8 cellular contexts compared by ENCODE assay signal in the genomic region with DNA sequence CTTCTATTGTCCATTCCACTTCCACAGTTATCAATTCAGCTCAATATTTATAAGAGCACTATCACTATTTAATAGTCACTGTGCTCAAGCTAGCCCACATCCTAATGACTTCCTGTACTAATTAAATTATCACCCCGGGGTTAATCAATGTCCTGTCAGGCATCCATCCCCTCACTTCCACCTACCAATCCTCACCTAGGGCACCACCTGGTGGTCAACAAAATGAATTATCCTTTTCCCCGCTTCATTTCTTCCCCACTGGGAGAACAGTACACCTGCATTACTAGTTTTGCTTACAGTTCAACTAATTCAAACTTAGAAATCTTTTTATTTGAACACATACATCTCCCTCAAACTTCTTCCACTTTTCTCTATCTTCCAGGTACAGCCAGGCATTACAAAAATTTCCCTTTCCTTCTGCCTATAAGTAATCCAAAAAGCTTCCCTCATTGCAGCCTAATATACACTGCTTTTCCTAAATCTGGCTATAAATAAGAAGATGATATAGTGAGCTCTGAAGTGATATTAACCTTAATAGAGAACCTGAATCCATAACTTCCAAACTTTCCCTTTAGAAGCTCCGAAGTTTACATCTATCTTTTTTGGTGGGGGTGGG.
DNase-seq lines count a peak whose midpoint lies in the region; ATAC-seq and TF ChIP-seq lines count a peak whose summit lies in the region.

No MANE protein-coding gene starts in this region.

- ATAC-seq in aorta (ENCODE audit: low FRiP score) = no peak

- H3K9me3 ChIP-seq in OCI-LY7 (ENCODE audit: low read length) (no peaks in the 10 kb centered on the region), sigmoid colon (no peaks in the 10 kb centered on the region), aorta (ENCODE audit: control insufficient read depth, low read length) (no peaks in the 10 kb centered on the region)

- H3K4me1 ChIP-seq in OCI-LY7 (ENCODE audit: insufficient read depth, low read length, poor library complexity, severe bottlenecking) (peaks cover 71% of the 10 kb centered on the region), sigmoid colon (peaks cover 0 to 11% (median 4%) of the 10 kb centered on the region in 4 donors), aorta (ENCODE audit: control insufficient read depth in 1 of 2, insufficient read depth in 2 of 2, low read length in 2 of 2) (no peaks in the 10 kb centered on the region)

- H3K79me2 ChIP-seq in OCI-LY7 (ENCODE audit: insufficient read depth, low read depth, low read length) = peaks cover 28% of the 10 kb centered on the region; the same call in 1 of the 2 replicates

- CTCF ChIA-PET in OCI-LY7 (lab: Charles Lee; ENCODE audit: unreplicated experiment) = interaction anchor here (0.5 kb wide), 1 partner anchor 945 kb away, joined by 4 read pairs; the partner anchor contains the start of gene ACAD9

- peak overlapping the region; percentile 41; the same call in 1 of the 2 replicates for H3K4me2 ChIP-seq in OCI-LY7 (ENCODE audit: low read length)

- DNase-seq in NCI-H524 (lab: John Stamatoyannopoulos, UW) (peak; percentile 68 to 70), NCI-H524 treated with DMSO at 0.1 percent for 48 hours (lab: John Stamatoyannopoulos, UW) (no peak), HUDEP-2 (lab: John Stamatoyannopoulos, UW; ENCODE audit: unreplicated experiment in 76 of 76) (peak in 54 of 76 experiments; percentile 3 to 68 (median 38)), OCI-LY7 (ENCODE audit: low spot score) (peak; percentile 78), head of caudate nucleus (peak in 29 of 42 donors; percentile 18 to 84 (median 51)), sigmoid colon (no peak), aorta (no peak)
- DNase-seq in activated gamma-delta T cell treated with anti-CD3 and anti-CD28 coated beads, Interleukin-2, amount 50 U/mL, for 16 hours (ENCODE audit: low read depth) = peak; percentile 22

- 42 to 57% methylated on average over 3 of the region's 3 CpGs for WGBS in sigmoid colon, 2 donors
- 52 to 54% methylated on average over 3 of the region's 3 CpGs for WGBS in aorta, 2 donors

- intact Hi-C loops in OCI-LY7 (cut with micrococcal nuclease; ENCODE audit: unreplicated experiment) = loop anchor here (1.0 to 5.0 kb wide), 5 partner anchors 67 to 443 kb away; partner anchors contain the start of gene TMCC1
- intact Hi-C loops in head of caudate nucleus (cut with DNase I) = loop anchor here (10.0 kb wide), 1 partner anchor 330 kb away; no protein-coding TSS in a partner anchor
- intact Hi-C loops in sigmoid colon (cut with DNase I) = loop anchor here (5.0 kb wide), 1 partner anchor 107 kb away; no protein-coding TSS in a partner anchor
- intact Hi-C loops in aorta (cut with DNase I) = loop anchor here (5.0 to 10.0 kb wide), 5 partner anchors 107 to 440 kb away; no protein-coding TSS in a partner anchor

- H3K4me3 ChIP-seq in OCI-LY7 (ENCODE audit: low read depth, low read length, poor library complexity, severe bottlenecking) = no peak overlapping the region
- no peak overlapping the region for H3K4me3 ChIP-seq in sigmoid colon
- no peak overlapping the region for H3K4me3 ChIP-seq in aorta (ENCODE audit: low read length in 2 of 2)

- H4K20me1 ChIP-seq in OCI-LY7 (ENCODE audit: insufficient read depth, low read length) = peaks cover 16% of the 10 kb centered on the region; the same call in 1 of the 2 replicates

- peaks cover 19% of the 10 kb centered on the region for H3K36me3 ChIP-seq in OCI-LY7 (ENCODE audit: insufficient read depth, low read length)
- H3K36me3 ChIP-seq in sigmoid colon = peaks cover 0 to 6% (median 0%) of the 10 kb centered on the region in 4 donors
- H3K36me3 ChIP-seq in aorta (ENCODE audit: control insufficient read depth in 1 of 2, insufficient read depth in 2 of 2, low read length in 1 of 2) = peaks cover 0 to 2% of the 10 kb centered on the region in 2 donors

- no peaks in the 10 kb centered on the region for H3K27me3 ChIP-seq in sigmoid colon
- H3K27me3 ChIP-seq in aorta (ENCODE audit: control insufficient read depth in 1 of 2, insufficient read depth in 2 of 2, low read length in 1 of 2) = no peaks in the 10 kb centered on the region

- peak; percentile 94 for TF ChIP-seq CTCF in OCI-LY7 (conservative IDR thresholded peaks at IDR 0.05; ENCODE audit: low read length)
- peak in 3 of 4 experiments; percentile 62 to 69 (median 63) for TF ChIP-seq CTCF in sigmoid colon (IDR thresholded peaks at IDR 0.05)

- POLR2A ChIA-PET in OCI-LY7 (lab: Charles Lee) = interaction anchor here (0.5 to 1.2 kb wide), 6 partner anchors 14 to 334 kb away, joined by 3 to 5 read pairs (median 3); no protein-coding TSS in a partner anchor

- no peak overlapping the region for H2AFZ ChIP-seq in OCI-LY7 (ENCODE audit: low read length)

- BruUV-seq in OCI-LY7 (replicated peaks; lab: Mats Ljungman, UMichigan) = TSS peak; percentile 1

- TF ChIP-seq POLR2A in sigmoid colon (IDR thresholded peaks at IDR 0.05) = no peak

- TF ChIP-seq EP300 in sigmoid colon (IDR thresholded peaks at IDR 0.05) = no peak

- H3K9me2 ChIP-seq in OCI-LY7 (ENCODE audit: insufficient read depth, low read length) = no peaks in the 10 kb centered on the region

- H3K27ac ChIP-seq in OCI-LY7 (ENCODE audit: low read depth, low read length, poor library complexity, severe bottlenecking) (no peak overlapping the region), sigmoid colon (no peak overlapping the region), aorta (ENCODE audit: low read depth in 1 of 2, low read length in 2 of 2) (no peak overlapping the region)

Comparison
In these comparisons a context has a peak if more than half of its experiments do, and no peak if none do; other contexts are left out.
1. DNase-seq: peak in NCI-H524 (2 of 2), HUDEP-2 (54 of 76), OCI-LY7 (single experiment), activated gamma-delta T cell treated with anti-CD3 and anti-CD28 coated beads, Interleukin-2, amount 50 U/mL, for 16 hours (single experiment) and head of caudate nucleus (29 of 42); none in NCI-H524 treated with DMSO at 0.1 percent for 48 hours (single experiment), sigmoid colon (single experiment) and aorta (0 of 2).